Comparison of ENCODE assay signal across 9 cellular contexts in the genomic region with DNA sequence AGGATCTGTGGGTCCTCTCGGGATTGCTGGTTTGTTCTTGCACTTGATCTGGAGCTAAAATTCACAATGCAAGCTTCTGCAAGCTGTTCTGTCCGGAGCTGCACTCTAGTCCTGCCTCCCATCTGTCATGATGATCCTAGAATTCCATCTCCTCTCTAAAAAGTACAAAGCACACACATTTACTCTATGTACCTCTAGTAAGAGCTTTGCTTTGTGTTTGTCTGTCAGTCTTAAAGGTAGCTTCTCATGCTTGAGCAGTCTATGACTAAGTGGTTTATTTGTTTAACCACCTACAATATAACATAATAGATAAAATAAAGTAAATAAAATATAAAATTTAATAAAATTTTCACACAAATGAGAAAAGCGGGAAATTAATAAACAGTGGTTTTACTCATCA. TPM values are rescaled to one million over a fixed set of nuclear protein-coding genes. Genes with fewer than 3 reads are reported as not detected.
"Had no signal": no experiment of that assay in that cellular context is flagged by ENCODE, and none has a peak within 500 bp of the region (broad histone marks: within the 10 kb centered on the region; RNA-seq: fewer than 3 reads in every experiment).

No MANE protein-coding gene starts in this region.

- FAIRE-seq: HepG2 had no signal

- H3K27ac ChIP-seq: HL-60 had no signal

- H3K4me3 ChIP-seq: GM23338, HAP-1 had no signal

- H3K4me3 Mint-ChIP-seq: GM23338, HFFc6, IgD-negative memory B cell had no signal

- H2AFZ ChIP-seq: GM23338 had no signal

- H3K36me3 ChIP-seq: HAP-1 had no signal

- H3K27ac Mint-ChIP-seq: HFFc6, IgD-negative memory B cell had no signal

- ATAC-seq: HCT116, HepG2 had no signal

- DNase-seq: H7, HFFc6, KBM-7 had no signal

- H3K4me1 Mint-ChIP-seq: IgD-negative memory B cell had no signal

- H3K9me3 ChIP-seq: HAP-1 had no signal

- H3K4me1 ChIP-seq: HAP-1 had no signal

RNA-seq across cellular contexts. Expression of a gene that starts 46.0 kb away (rescaled TPM):
- polyA plus RNA-seq: IgD-negative memory B cell had no signal
